ENCODE assay signal across 11 cellular contexts in the genomic region with DNA sequence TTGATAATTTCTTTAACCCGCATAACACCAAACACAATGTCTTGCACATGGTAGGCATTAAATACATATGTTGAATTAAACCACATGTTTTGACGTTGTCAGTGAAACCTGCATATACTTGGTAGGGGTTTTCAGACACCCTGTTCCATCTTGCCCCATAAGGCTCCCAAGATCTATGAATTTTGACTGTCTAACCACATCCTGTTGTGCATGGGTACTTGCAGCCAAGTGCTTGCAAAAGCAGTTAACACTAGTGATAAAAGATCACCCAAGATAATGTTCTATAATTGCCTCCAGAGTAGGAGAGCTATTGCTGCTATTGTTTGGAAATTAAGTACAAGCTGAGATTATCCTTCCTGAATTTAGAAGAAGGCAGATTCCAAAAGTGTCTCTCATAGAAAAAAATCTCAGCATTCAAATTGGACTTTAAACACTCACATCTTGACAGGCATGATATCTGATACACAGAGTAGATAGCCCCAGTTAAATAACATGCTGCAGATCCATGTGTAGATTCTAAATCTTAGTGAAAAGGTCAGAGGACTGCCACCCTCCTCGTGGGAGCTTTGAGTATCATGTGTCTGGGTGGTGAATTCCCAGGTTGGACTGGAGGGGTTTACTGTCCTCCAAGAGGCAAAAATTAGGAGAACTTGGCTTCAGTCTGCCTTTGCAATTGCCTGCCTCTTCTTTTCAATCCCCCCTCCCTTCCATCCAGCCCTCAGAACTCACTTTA. TPM values are rescaled to one million over a fixed set of nuclear protein-coding genes. Genes with fewer than 3 reads are reported as not detected.
DNase-seq lines count a peak whose midpoint lies in the region; ATAC-seq, FAIRE-seq and TF ChIP-seq lines count a peak whose summit lies in the region.
"Had no signal": no experiment of that assay in that cellular context is flagged by ENCODE, and none has a peak within 500 bp of the region (broad histone marks: within the 10 kb centered on the region; RNA-seq: fewer than 3 reads in every experiment).

No MANE protein-coding gene starts in this region.

- CTCF ChIA-PET in PC-3 (lab: Charles Lee) (no interaction called here), HepG2 (lab: Yijun Ruan, JAX; ENCODE audit: low intra/inter-chr PET ratio, low total read pairs) (interaction anchor here (1.8 to 2.3 kb wide), 2 partner anchors 18 to 318 kb away, joined by 5 to 17 read pairs; no protein-coding TSS in a partner anchor)

- H3K27me3 ChIP-seq in PC-3 (ENCODE audit: low read length) (no peaks in the 10 kb centered on the region), HepG2 (ENCODE audit: control insufficient read depth in 1 of 2, insufficient read depth in 2 of 2, low read length in 2 of 2) (no peaks in the 10 kb centered on the region; a peak in 2 of 5 replicates)

- H2AFZ ChIP-seq in PC-3 (ENCODE audit: low read length) (no peak overlapping the region), HepG2 (ENCODE audit: low read length) (no peak overlapping the region)

- no peak for FAIRE-seq in HepG2 (lab: Jason Lieb, UNC)

- H3K36me3 ChIP-seq in PC-3 (ENCODE audit: low read depth, low read length) (no peaks in the 10 kb centered on the region), HepG2 (replicated peaks in 1 of 2; ENCODE audit: control insufficient read depth in 1 of 2, insufficient read depth in 2 of 2, low read length in 2 of 2) (no peaks in the 10 kb centered on the region)

- peak overlapping the region in 1 of 4 donors; percentile 1 for H3K4me3 Mint-ChIP-seq in IgD-negative memory B cell
- H3K4me3 Mint-ChIP-seq in activated naive CD8-positive, alpha-beta T cell, result peak overlapping the region; percentile 74
- H3K4me3 Mint-ChIP-seq in stimulated activated naive B cell treated with anti-CD40 and anti-IgM and Interleukin-4, amounts not matched to agents 10 μg/mL and 1 μg/mL and 100 μg/mL, for 72 hours, result no peak overlapping the region

- no peaks in the 10 kb centered on the region for H3K36me3 Mint-ChIP-seq in IgD-negative memory B cell
- peaks cover 24% of the 10 kb centered on the region for H3K36me3 Mint-ChIP-seq in activated naive CD8-positive, alpha-beta T cell
- peaks cover 0 to 4% of the 10 kb centered on the region in 2 donors for H3K36me3 Mint-ChIP-seq in stimulated activated naive B cell treated with anti-CD40 and anti-IgM and Interleukin-4, amounts not matched to agents 10 μg/mL and 1 μg/mL and 100 μg/mL, for 72 hours

- H3K27ac Mint-ChIP-seq in IgD-negative memory B cell, result peak overlapping the region in 2 of 3 donors; percentile 25 to 51
- H3K27ac Mint-ChIP-seq in activated naive CD8-positive, alpha-beta T cell, result peak overlapping the region; percentile 97
- no peak overlapping the region for H3K27ac Mint-ChIP-seq in stimulated activated naive B cell treated with anti-CD40 and anti-IgM and Interleukin-4, amounts not matched to agents 10 μg/mL and 1 μg/mL and 100 μg/mL, for 72 hours

- peaks cover 2% of the 10 kb centered on the region for H3K27me3 Mint-ChIP-seq in IgD-negative memory B cell
- H3K27me3 Mint-ChIP-seq in activated naive CD8-positive, alpha-beta T cell, result no peaks in the 10 kb centered on the region
- peaks cover 4 to 10% of the 10 kb centered on the region in 2 donors for H3K27me3 Mint-ChIP-seq in stimulated activated naive B cell treated with anti-CD40 and anti-IgM and Interleukin-4, amounts not matched to agents 10 μg/mL and 1 μg/mL and 100 μg/mL, for 72 hours

- peaks cover 4 to 12% (median 8%) of the 10 kb centered on the region in 3 donors for H3K9me3 Mint-ChIP-seq in IgD-negative memory B cell
- H3K9me3 Mint-ChIP-seq in activated naive CD8-positive, alpha-beta T cell (ENCODE audit: low read depth), result peaks cover 11% of the 10 kb centered on the region
- H3K9me3 Mint-ChIP-seq in stimulated activated naive B cell treated with anti-CD40 and anti-IgM and Interleukin-4, amounts not matched to agents 10 μg/mL and 1 μg/mL and 100 μg/mL, for 72 hours, result peaks cover 4 to 10% of the 10 kb centered on the region in 2 donors

- BruUV-seq in PC-3 (replicated peaks; lab: Mats Ljungman, UMichigan) (no TSS peak), HepG2 (replicated peaks; lab: Mats Ljungman, UMichigan) (no TSS peak)

- DNase-seq in activated T-cell treated with anti-CD3 and anti-CD28 coated beads for 24 hours (ENCODE audit: low read depth), result peak; percentile 40
- no peak for DNase-seq in activated T-cell treated with anti-CD3 and anti-CD28 coated beads for 4 hours
- DNase-seq in stimulated activated naive B cell treated with anti-CD40 and anti-IgM and Interleukin-4, amounts not matched to agents 10 μg/mL and 1 μg/mL and 100 μg/mL, for 72 hours, result no peak
- no peak for DNase-seq in PC-3
- DNase-seq in HepG2 (ENCODE audit: low spot score), result no peak
- no peak for DNase-seq in RPMI8226
- DNase-seq: HCEC 1CT, NCI-H2171 treated with DMSO at 0.1 percent for 48 hours had no signal

- no peak for TF ChIP-seq RAD21 in HepG2 (CRISPR knock-in tag; IDR thresholded peaks at IDR 0.05)

- whole genome bisulfite sequencing in HepG2 (ENCODE audit: low lambda C conversion rate), result 71% methylated on average over 3 of the region's 3 CpGs

- no peaks in the 10 kb centered on the region for H3K9me2 ChIP-seq in PC-3 (replicated peaks; ENCODE audit: low read length)

- peak; percentile 85 to 87 for ATAC-seq in stimulated activated naive B cell treated with anti-CD40 and anti-IgM and Interleukin-4, amounts not matched to agents 10 μg/mL and 1 μg/mL and 100 μg/mL, for 72 hours (replicated peaks)
- ATAC-seq in PC-3 (no peak), HepG2 (no peak)

- in situ Hi-C loops in HepG2 (cut with HindIII; ENCODE audit: extremely low pct_ligation_motif_present, low pct_unique_long_range_greater_than_20kb), result no loop called here

- no peak overlapping the region for H3K4me3 ChIP-seq in PC-3 (ENCODE audit: low read length)
- no peak overlapping the region for H3K4me3 ChIP-seq in HepG2 (replicated peaks in 1 of 3; ENCODE audit: insufficient read depth in 1 of 3, low read depth in 2 of 3, low read length in 3 of 3)

- no peak overlapping the region for H3K27ac ChIP-seq in PC-3 (ENCODE audit: low read length)
- no peak overlapping the region for H3K27ac ChIP-seq in HepG2 (ENCODE audit: extremely low read length, insufficient read depth, low read length)
- H3K27ac ChIP-seq: C4-2B had no signal

- H4K20me1 ChIP-seq in PC-3 (ENCODE audit: low read length) (no peaks in the 10 kb centered on the region), HepG2 (ENCODE audit: insufficient read depth, low read length) (no peaks in the 10 kb centered on the region)

- H3F3A ChIP-seq in PC-3 (ENCODE audit: low read length, unreplicated experiment), result no peaks in the 10 kb centered on the region

- H3K4me2 ChIP-seq in PC-3 (ENCODE audit: low read length), result no peak overlapping the region
- no peak overlapping the region for H3K4me2 ChIP-seq in HepG2 (ENCODE audit: low read depth, low read length)

- H3K9me3 ChIP-seq in PC-3 (ENCODE audit: low read length), result no peaks in the 10 kb centered on the region
- H3K9me3 ChIP-seq in HepG2 (ENCODE audit: low read length), result peaks cover 5% of the 10 kb centered on the region; the same call in 1 of the 2 replicates

- TF ChIP-seq CTCF in PC-3 (conservative IDR thresholded peaks at IDR 0.05; ENCODE audit: low read depth, low read length), result no peak
- no peak for TF ChIP-seq CTCF in HepG2 (CRISPR knock-in tag; IDR thresholded peaks at IDR 0.05)

- TF ChIP-seq EP300 in HepG2 (IDR thresholded peaks at IDR 0.05; ENCODE audit: low read depth in 2 of 2, low read length in 2 of 2) (no peak), HepG2 (CRISPR knock-in tag; IDR thresholded peaks at IDR 0.05; ENCODE audit: borderline replicate concordance) (no peak)

- POLR2A ChIA-PET in PC-3 (lab: Charles Lee; ENCODE audit: unreplicated experiment) (no interaction called here), HepG2 (lab: Yijun Ruan, JAX) (no interaction called here)

- H3K79me2 ChIP-seq in PC-3 (ENCODE audit: low read length), result no peaks in the 10 kb centered on the region
- H3K79me2 ChIP-seq in HepG2 (ENCODE audit: insufficient read depth, low read length), result no peaks in the 10 kb centered on the region

- no peak overlapping the region for H3K9ac ChIP-seq in PC-3 (ENCODE audit: low read length)
- no peak overlapping the region for H3K9ac ChIP-seq in HepG2 (ENCODE audit: insufficient read depth, low read depth, low read length)

- peaks cover 6 to 13% (median 12%) of the 10 kb centered on the region in 3 donors for H3K4me1 Mint-ChIP-seq in IgD-negative memory B cell
- peaks cover 69% of the 10 kb centered on the region for H3K4me1 Mint-ChIP-seq in activated naive CD8-positive, alpha-beta T cell (ENCODE audit: low read depth)
- peaks cover 7 to 22% of the 10 kb centered on the region in 2 donors for H3K4me1 Mint-ChIP-seq in stimulated activated naive B cell treated with anti-CD40 and anti-IgM and Interleukin-4, amounts not matched to agents 10 μg/mL and 1 μg/mL and 100 μg/mL, for 72 hours

- intact Hi-C loops in PC-3 (cut with micrococcal nuclease) (no loop called here), HepG2 (cut with micrococcal nuclease; ENCODE audit: unreplicated experiment) (no loop called here)

- TF ChIP-seq POLR2A in HepG2 (IDR thresholded peaks at IDR 0.05; ENCODE audit: insufficient read depth in 1 of 2, low read depth in 2 of 2, low read length in 2 of 2), result no peak

- peaks cover 10% of the 10 kb centered on the region for H3K4me1 ChIP-seq in PC-3 (ENCODE audit: insufficient read depth, low read length)
- H3K4me1 ChIP-seq in HepG2 (ENCODE audit: insufficient read depth, low read length), result peaks cover 46% of the 10 kb centered on the region

RNA-seq across cellular contexts. Expression of a gene that starts 25.8 kb away (rescaled TPM):
- polyA plus RNA-seq in IgD-negative memory B cell (not detected), HepG2 (2011; rRNA removed) (0.10 TPM in 1 of 2 replicates, not detected in the other)
- total RNA-seq in PC-3 (2014; rRNA removed) (not detected in 2 replicates), HepG2 (2016; rRNA removed; fragmentation: Illumina TruSeq; extraction: Trizol) (not detected in 2 replicates)
- total RNA-seq in HepG2 (2016; cell fraction: cytosol; rRNA removed; fragmentation: Illumina TruSeq; extraction: Trizol; ENCODE audit: low read depth), result not detected in 2 replicates
- total RNA-seq in HepG2 (2016; cell fraction: insoluble cytoplasmic fraction; rRNA removed; fragmentation: Illumina TruSeq; extraction: Trizol), result not detected in 2 replicates
- total RNA-seq in HepG2 (2016; cell fraction: membrane; rRNA removed; fragmentation: Illumina TruSeq; extraction: Trizol), result not detected in 2 replicates
- not detected in 2 replicates for total RNA-seq in HepG2 (2016; cell fraction: nucleus; rRNA removed; fragmentation: Illumina TruSeq; extraction: Trizol)
- 0.10 and 0.21 TPM in 2 replicates for polyA plus RNA-seq in HepG2 (2011; cell fraction: cytosol; rRNA removed)
- 0.17 TPM in 1 of 2 replicates, not detected in the other for polyA plus RNA-seq in HepG2 (2011; cell fraction: nucleus; rRNA removed)
- polyA plus RNA-seq in HepG2 (2012), result 0.11 and 0.17 TPM in 2 replicates
- not detected in 2 replicates for polyA plus RNA-seq in HepG2 (2016; cell fraction: cytosol; fragmentation: Illumina TruSeq; extraction: Trizol; ENCODE audit: low read depth)
- polyA plus RNA-seq in HepG2 (2016; cell fraction: insoluble cytoplasmic fraction; fragmentation: Illumina TruSeq; extraction: Trizol; ENCODE audit: low read depth), result not detected in 2 replicates
- polyA plus RNA-seq in HepG2 (2016; cell fraction: membrane; fragmentation: Illumina TruSeq; extraction: Trizol; ENCODE audit: low read depth), result not detected in 2 replicates
- not detected in 2 replicates for polyA plus RNA-seq in HepG2 (2016; cell fraction: nucleus; fragmentation: Illumina TruSeq; extraction: Trizol; ENCODE audit: insufficient read depth, low read depth)
- polyA minus RNA-seq in HepG2 (2011; rRNA and poly(A)+ RNA removed; ENCODE audit: low replicate concordance), result not detected in 2 replicates
- not detected in 2 replicates for polyA minus RNA-seq in HepG2 (2011; cell fraction: cytosol; rRNA and poly(A)+ RNA removed)
- polyA minus RNA-seq in HepG2 (2011; cell fraction: nucleus; rRNA and poly(A)+ RNA removed), result not detected in 2 replicates

RNA-seq across cellular contexts. Expression of a gene that starts 59.2 kb away (rescaled TPM):
- polyA plus RNA-seq in IgD-negative memory B cell (11.6 TPM), HepG2 (2011; rRNA removed) (17.1 and 17.3 TPM in 2 replicates)
- total RNA-seq in PC-3 (2014; rRNA removed) (9.5 and 9.6 TPM in 2 replicates), HepG2 (2016; rRNA removed; fragmentation: Illumina TruSeq; extraction: Trizol) (20.8 and 22.6 TPM in 2 replicates)
- 7.3 and 7.4 TPM in 2 replicates for total RNA-seq in HepG2 (2016; cell fraction: cytosol; rRNA removed; fragmentation: Illumina TruSeq; extraction: Trizol; ENCODE audit: low read depth)
- total RNA-seq in HepG2 (2016; cell fraction: insoluble cytoplasmic fraction; rRNA removed; fragmentation: Illumina TruSeq; extraction: Trizol), result 22.6 and 24.2 TPM in 2 replicates
- 13.3 and 14.4 TPM in 2 replicates for total RNA-seq in HepG2 (2016; cell fraction: membrane; rRNA removed; fragmentation: Illumina TruSeq; extraction: Trizol)
- total RNA-seq in HepG2 (2016; cell fraction: nucleus; rRNA removed; fragmentation: Illumina TruSeq; extraction: Trizol), result 35.6 and 36.6 TPM in 2 replicates
- polyA plus RNA-seq in HepG2 (2011; cell fraction: cytosol; rRNA removed), result 5.0 and 6.6 TPM in 2 replicates
- 22.2 and 28.1 TPM in 2 replicates for polyA plus RNA-seq in HepG2 (2011; cell fraction: nucleus; rRNA removed)
- polyA plus RNA-seq in HepG2 (2012), result 11.8 and 13.5 TPM in 2 replicates
- 3.4 and 5.1 TPM in 2 replicates for polyA plus RNA-seq in HepG2 (2016; cell fraction: cytosol; fragmentation: Illumina TruSeq; extraction: Trizol; ENCODE audit: low read depth)
- polyA plus RNA-seq in HepG2 (2016; cell fraction: insoluble cytoplasmic fraction; fragmentation: Illumina TruSeq; extraction: Trizol; ENCODE audit: low read depth), result 16.1 and 19.1 TPM in 2 replicates
- 5.3 and 8.3 TPM in 2 replicates for polyA plus RNA-seq in HepG2 (2016; cell fraction: membrane; fragmentation: Illumina TruSeq; extraction: Trizol; ENCODE audit: low read depth)
- polyA plus RNA-seq in HepG2 (2016; cell fraction: nucleus; fragmentation: Illumina TruSeq; extraction: Trizol; ENCODE audit: insufficient read depth, low read depth), result 48.4 and 49.1 TPM in 2 replicates
- polyA minus RNA-seq in HepG2 (2011; rRNA and poly(A)+ RNA removed; ENCODE audit: low replicate concordance), result 5.7 and 6.5 TPM in 2 replicates
- 4.7 and 5.2 TPM in 2 replicates for polyA minus RNA-seq in HepG2 (2011; cell fraction: cytosol; rRNA and poly(A)+ RNA removed)
- 59.6 and 64.6 TPM in 2 replicates for polyA minus RNA-seq in HepG2 (2011; cell fraction: nucleus; rRNA and poly(A)+ RNA removed)

RNA-seq across cellular contexts. Expression of a gene that starts 59.3 kb away (rescaled TPM):
- polyA plus RNA-seq in IgD-negative memory B cell, result 2.9 TPM
- 2.8 and 6.7 TPM in 2 replicates for total RNA-seq in PC-3 (2014; rRNA removed)
- total RNA-seq in HepG2 (2016; rRNA removed; fragmentation: Illumina TruSeq; extraction: Trizol), result 19.5 and 23.7 TPM in 2 replicates
- total RNA-seq in HepG2 (2016; cell fraction: cytosol; rRNA removed; fragmentation: Illumina TruSeq; extraction: Trizol; ENCODE audit: low read depth), result 15.4 and 22.2 TPM in 2 replicates
- total RNA-seq in HepG2 (2016; cell fraction: insoluble cytoplasmic fraction; rRNA removed; fragmentation: Illumina TruSeq; extraction: Trizol), result 15.5 and 25.0 TPM in 2 replicates
- 19.0 and 23.1 TPM in 2 replicates for total RNA-seq in HepG2 (2016; cell fraction: membrane; rRNA removed; fragmentation: Illumina TruSeq; extraction: Trizol)
- 6.9 and 8.1 TPM in 2 replicates for total RNA-seq in HepG2 (2016; cell fraction: nucleus; rRNA removed; fragmentation: Illumina TruSeq; extraction: Trizol)
- polyA plus RNA-seq in HepG2 (2011; rRNA removed), result 8.8 and 11.3 TPM in 2 replicates
- polyA plus RNA-seq in HepG2 (2011; cell fraction: cytosol; rRNA removed), result 4.6 and 5.4 TPM in 2 replicates
- 1.2 and 3.0 TPM in 2 replicates for polyA plus RNA-seq in HepG2 (2011; cell fraction: nucleus; rRNA removed)
- 6.8 and 9.1 TPM in 2 replicates for polyA plus RNA-seq in HepG2 (2012)
- polyA plus RNA-seq in HepG2 (2016; cell fraction: cytosol; fragmentation: Illumina TruSeq; extraction: Trizol; ENCODE audit: low read depth), result 13.1 and 23.5 TPM in 2 replicates
- 18.0 and 19.3 TPM in 2 replicates for polyA plus RNA-seq in HepG2 (2016; cell fraction: insoluble cytoplasmic fraction; fragmentation: Illumina TruSeq; extraction: Trizol; ENCODE audit: low read depth)
- 10.6 and 16.7 TPM in 2 replicates for polyA plus RNA-seq in HepG2 (2016; cell fraction: membrane; fragmentation: Illumina TruSeq; extraction: Trizol; ENCODE audit: low read depth)
- 8.0 and 9.9 TPM in 2 replicates for polyA plus RNA-seq in HepG2 (2016; cell fraction: nucleus; fragmentation: Illumina TruSeq; extraction: Trizol; ENCODE audit: insufficient read depth, low read depth)
- 0.58 and 1.4 TPM in 2 replicates for polyA minus RNA-seq in HepG2 (2011; rRNA and poly(A)+ RNA removed; ENCODE audit: low replicate concordance)
- 1.2 and 1.5 TPM in 2 replicates for polyA minus RNA-seq in HepG2 (2011; cell fraction: cytosol; rRNA and poly(A)+ RNA removed)
- polyA minus RNA-seq in HepG2 (2011; cell fraction: nucleus; rRNA and poly(A)+ RNA removed), result 1.5 and 2.0 TPM in 2 replicates

Comparison
In these comparisons a context has a peak if more than half of its experiments do, and no peak if none do; other contexts are left out.
1. ATAC-seq: peak in stimulated activated naive B cell treated with anti-CD40 and anti-IgM and Interleukin-4, amounts not matched to agents 10 μg/mL and 1 μg/mL and 100 μg/mL, for 72 hours (2 of 2); none in PC-3 (single experiment) and HepG2 (single experiment).